In the genomic region with DNA sequence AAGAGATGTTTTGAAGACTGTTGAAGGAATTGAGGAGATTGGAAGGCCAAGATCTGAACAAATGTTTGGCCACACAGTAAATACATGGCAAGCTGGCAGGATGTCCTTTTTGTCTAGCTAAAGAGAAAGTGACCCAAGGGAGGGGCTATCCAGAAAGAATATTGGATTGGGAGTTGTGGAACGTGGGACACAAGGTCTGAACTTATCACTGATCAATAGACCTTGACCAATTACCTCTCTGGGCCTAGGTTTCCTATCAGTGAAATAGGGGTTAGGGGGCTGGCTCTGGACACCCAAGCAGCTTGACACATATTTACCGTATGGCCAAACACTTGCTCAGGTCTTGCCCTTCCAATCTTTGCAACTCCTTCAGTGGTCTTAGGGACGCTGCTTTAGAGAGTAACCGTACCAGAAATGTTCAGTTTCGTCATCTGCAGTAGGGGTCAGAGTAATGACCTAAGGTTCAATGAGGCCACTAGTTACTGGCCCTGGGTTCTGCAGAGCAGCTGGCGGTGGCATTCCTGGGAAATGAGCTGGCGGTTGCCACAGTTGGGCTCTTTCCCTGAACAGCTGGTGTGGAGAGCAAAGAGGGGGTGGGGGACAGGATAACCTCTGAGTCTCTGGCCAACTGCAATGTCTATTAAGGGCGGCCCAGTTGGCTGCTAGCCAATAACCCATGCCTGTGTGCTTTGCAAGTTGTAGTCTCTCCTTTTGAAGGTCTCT, we compare ENCODE assay signal across 9 cellular contexts. TPM values are rescaled to one million over a fixed set of nuclear protein-coding genes. Genes with fewer than 3 reads are reported as not detected.
A peak's percentile ranks its signal among the peaks of the same experiment; 100 is the strongest.
DNase-seq lines count a peak whose midpoint lies in the region; ATAC-seq and TF ChIP-seq lines count a peak whose summit lies in the region.
"Had no signal": no experiment of that assay in that cellular context is flagged by ENCODE, and none has a peak within 500 bp of the region (broad histone marks: within the 10 kb centered on the region; RNA-seq: fewer than 3 reads in every experiment).

No MANE protein-coding gene starts in this region.

- no peaks in the 10 kb centered on the region for H3K4me1 Mint-ChIP-seq in T-cell
- H3K4me1 Mint-ChIP-seq: central memory CD8-positive, alpha-beta T cell had no signal

- CTCF ChIA-PET in T-cell (lab: Charles Lee) = no interaction called here

- ATAC-seq in left colon = peak; percentile 63
- no peak for ATAC-seq in HG03571 (IDR thresholded peaks at IDR 0.05; ENCODE audit: unreplicated experiment)
- ATAC-seq in T-cell (replicated peaks in 1 of 4) = no peak

- no peaks in the 10 kb centered on the region for H3K36me3 Mint-ChIP-seq in T-cell

- intact Hi-C loops in left colon (cut with DNase I, micrococcal nuclease) = no loop called here

- DNase-seq in ACHN (peak; percentile 94), NCI-H1417 treated with DMSO at 0.1 percent for 48 hours (lab: John Stamatoyannopoulos, UW) (peak; percentile 36), astrocyte of the spinal cord (ENCODE audit: low read depth, low spot score) (peak; percentile 86), left colon (peak; percentile 49 to 65), AML-193 (lab: John Stamatoyannopoulos, UW) (no peak), T-cell (no peak), SIG-M5 treated with dmso at 0.1 percent for 504 hours (lab: John Stamatoyannopoulos, UW; ENCODE audit: unreplicated experiment) (no peak)

- POLR2A ChIA-PET in T-cell (lab: Charles Lee) = no interaction called here

- H3K27ac Mint-ChIP-seq in T-cell = no peak overlapping the region

- H3K4me3 ChIP-seq in astrocyte of the spinal cord (ENCODE audit: low read depth, low read length) = no peak overlapping the region

- in situ Hi-C loops in ACHN (cut with HindIII; ENCODE audit: low pct_ligation_motif_present, low pct_unique_long_range_greater_than_20kb, low sequenced_read_pairs) = no loop called here
- in situ Hi-C loops in astrocyte of the spinal cord (cut with HindIII; ENCODE audit: low sequenced_read_pairs) = no loop called here

- no peak for TF ChIP-seq CTCF in astrocyte of the spinal cord (IDR thresholded peaks at IDR 0.05; ENCODE audit: low read depth, low read length)

- no peaks in the 10 kb centered on the region for H3K27me3 Mint-ChIP-seq in T-cell

- no peaks in the 10 kb centered on the region for H3K9me3 Mint-ChIP-seq in T-cell
- H3K9me3 Mint-ChIP-seq: central memory CD8-positive, alpha-beta T cell had no signal

- no peak overlapping the region for H3K4me3 Mint-ChIP-seq in T-cell
- H3K4me3 Mint-ChIP-seq: central memory CD8-positive, alpha-beta T cell had no signal

RNA-seq across cellular contexts. Expression of gene CALM2, which starts 48.9 kb away (rescaled TPM):
- total RNA-seq in left colon (100 to 1,000 TPM; 744 to 751 TPM), T-cell (100 to 1,000 TPM; 196 to 219 (median 209) TPM)

Comparison
In these comparisons a context has a peak if more than half of its experiments do, and no peak if none do; other contexts are left out.
1. DNase-seq: peak in ACHN (single experiment), NCI-H1417 treated with DMSO at 0.1 percent for 48 hours (single experiment), astrocyte of the spinal cord (single experiment) and left colon (2 of 2); none in AML-193 (0 of 2), T-cell (0 of 34) and SIG-M5 treated with dmso at 0.1 percent for 504 hours (single experiment).